ENCODE assay signal across 9 cellular contexts in genomic region chr3:53236112-53236841, GRCh38. TPM values are rescaled to one million over a fixed set of nuclear protein-coding genes. Genes with fewer than 3 reads are reported as not detected.
DNase-seq lines count a peak whose midpoint lies in the region; ATAC-seq and TF ChIP-seq lines count a peak whose summit lies in the region.
"Had no signal": no experiment of that assay in that cellular context is flagged by ENCODE, and none has a peak within 500 bp of the region (broad histone marks: within the 10 kb centered on the region; RNA-seq: fewer than 3 reads in every experiment).

No MANE protein-coding gene starts in this region.

- H3K9me3 Mint-ChIP-seq in MCF 10A (ENCODE audit: unreplicated experiment), result no peaks in the 10 kb centered on the region
- H3K9me3 Mint-ChIP-seq: activated naive CD4-positive, alpha-beta T cell treated with anti-CD3 and anti-CD28 coated beads, Interleukin-2, amount 50 U/mL, for 24 hours had no signal

- H3K4me1 ChIP-seq in breast epithelium (no peaks in the 10 kb centered on the region), neutrophil (ENCODE audit: control insufficient read depth in 1 of 2, insufficient read depth in 1 of 2, low read depth in 1 of 2, low read length in 1 of 2) (peaks cover 44 to 48% of the 10 kb centered on the region in 2 experiments)

- H3K27ac ChIP-seq in breast epithelium (peak overlapping the region in 1 of 2 donors; percentile 56), neutrophil (peak overlapping the region; percentile 97)

- peaks cover 80% of the 10 kb centered on the region for H3K36me3 Mint-ChIP-seq in MCF 10A (ENCODE audit: insufficient read depth, unreplicated experiment)

- ATAC-seq in GM21423 (IDR thresholded peaks at IDR 0.05; ENCODE audit: unreplicated experiment) (no peak), GM21360 (IDR thresholded peaks at IDR 0.05; ENCODE audit: unreplicated experiment) (no peak)

- H3K9me3 ChIP-seq in breast epithelium, result no peaks in the 10 kb centered on the region
- H3K9me3 ChIP-seq in neutrophil, result no peaks in the 10 kb centered on the region

- intact Hi-C loops in MCF 10A (cut with micrococcal nuclease) (no loop called here), breast epithelium (cut with DNase I; ENCODE audit: low total_unique reads) (loop anchor here (5.0 kb wide), 1 partner anchor 1284 kb away; no protein-coding TSS in a partner anchor)

- no peaks in the 10 kb centered on the region for H3K27me3 Mint-ChIP-seq in MCF 10A (ENCODE audit: insufficient read depth, unreplicated experiment)
- H3K27me3 Mint-ChIP-seq: activated naive CD4-positive, alpha-beta T cell treated with anti-CD3 and anti-CD28 coated beads, Interleukin-2, amount 50 U/mL, for 24 hours had no signal

- no peak for TF ChIP-seq CTCF in MCF 10A (IDR thresholded peaks at IDR 0.05; ENCODE audit: unreplicated experiment)
- TF ChIP-seq CTCF in breast epithelium (IDR thresholded peaks at IDR 0.05), result no peak
- no peak for TF ChIP-seq CTCF in fibroblast of the aortic adventitia (IDR thresholded peaks at IDR 0.05; ENCODE audit: insufficient read depth, low read length)
- TF ChIP-seq CTCF in neutrophil (IDR thresholded peaks at IDR 0.05), result no peak

- no TSS peak for BruUV-seq in MCF 10A (replicated peaks; lab: Mats Ljungman, UMichigan)

- peak overlapping the region; percentile 66 for H3K27ac Mint-ChIP-seq in MCF 10A (ENCODE audit: low read depth, unreplicated experiment)
- H3K27ac Mint-ChIP-seq: activated naive CD4-positive, alpha-beta T cell treated with anti-CD3 and anti-CD28 coated beads, Interleukin-2, amount 50 U/mL, for 24 hours had no signal

- H3K4me3 Mint-ChIP-seq in MCF 10A (ENCODE audit: unreplicated experiment), result no peak overlapping the region
- H3K4me3 Mint-ChIP-seq: activated naive CD4-positive, alpha-beta T cell treated with anti-CD3 and anti-CD28 coated beads, Interleukin-2, amount 50 U/mL, for 24 hours had no signal

- H3K4me3 ChIP-seq in breast epithelium, result no peak overlapping the region
- H3K4me3 ChIP-seq in fibroblast of the aortic adventitia (ENCODE audit: low read depth, low read length), result no peak overlapping the region
- H3K4me3 ChIP-seq in neutrophil (ENCODE audit: low read depth in 1 of 2, low read length in 1 of 2), result peak overlapping the region in 1 of 2 experiments; percentile 24

- DNase-seq in MCF 10A (ENCODE audit: unreplicated experiment) (peak; percentile 81), breast epithelium (ENCODE audit: low spot score in 2 of 2) (no peak), UCSD-AML1 (lab: John Stamatoyannopoulos, UW; ENCODE audit: unreplicated experiment) (peak; percentile 82), fibroblast of the aortic adventitia (ENCODE audit: low read depth) (peak; percentile 89), NCI-H2029 (lab: John Stamatoyannopoulos, UW) (no peak)

- H3K27me3 ChIP-seq in breast epithelium (no peaks in the 10 kb centered on the region), neutrophil (no peaks in the 10 kb centered on the region)

- TF ChIP-seq POLR2A in breast epithelium (IDR thresholded peaks at IDR 0.05), result no peak

- H3K4me1 Mint-ChIP-seq in MCF 10A (ENCODE audit: insufficient read depth, unreplicated experiment), result peaks cover 30% of the 10 kb centered on the region
- H3K4me1 Mint-ChIP-seq: activated naive CD4-positive, alpha-beta T cell treated with anti-CD3 and anti-CD28 coated beads, Interleukin-2, amount 50 U/mL, for 24 hours had no signal

- POLR2A ChIA-PET in MCF 10A (lab: Yijun Ruan, JAX), result interaction anchor here (1.1 to 4.7 kb wide), 3 partner anchors 12 to 18 kb away, joined by 4 to 42 read pairs (median 19); partner anchors contain the start of gene TKT

- CTCF ChIA-PET in MCF 10A (lab: Yijun Ruan, JAX), result interaction anchor here (0.6 to 4.4 kb wide), 2 partner anchors 15 to 124 kb away, joined by 4 to 30 read pairs; no protein-coding TSS in a partner anchor

- H3K36me3 ChIP-seq in breast epithelium, result no peaks in the 10 kb centered on the region
- peaks cover 100% of the 10 kb centered on the region for H3K36me3 ChIP-seq in neutrophil

RNA-seq across cellular contexts. Expression of gene TKT, which starts 19.5 kb away (rescaled TPM):
- total RNA-seq in MCF 10A (2022) (179 and 326 TPM in 2 replicates), breast epithelium (100 to 1,000 TPM; 130 to 273 (median 131) TPM), fibroblast of the aortic adventitia (ENCODE audit: low replicate concordance) (265 and 457 TPM in 2 replicates)

Comparison
In these comparisons a context has a peak if more than half of its experiments do, and no peak if none do; other contexts are left out.
1. DNase-seq: peak in MCF 10A (single experiment), UCSD-AML1 (single experiment) and fibroblast of the aortic adventitia (single experiment); none in breast epithelium (0 of 2) and NCI-H2029 (single experiment).